23 cellular contexts compared by ENCODE assay signal in the genomic region with DNA sequence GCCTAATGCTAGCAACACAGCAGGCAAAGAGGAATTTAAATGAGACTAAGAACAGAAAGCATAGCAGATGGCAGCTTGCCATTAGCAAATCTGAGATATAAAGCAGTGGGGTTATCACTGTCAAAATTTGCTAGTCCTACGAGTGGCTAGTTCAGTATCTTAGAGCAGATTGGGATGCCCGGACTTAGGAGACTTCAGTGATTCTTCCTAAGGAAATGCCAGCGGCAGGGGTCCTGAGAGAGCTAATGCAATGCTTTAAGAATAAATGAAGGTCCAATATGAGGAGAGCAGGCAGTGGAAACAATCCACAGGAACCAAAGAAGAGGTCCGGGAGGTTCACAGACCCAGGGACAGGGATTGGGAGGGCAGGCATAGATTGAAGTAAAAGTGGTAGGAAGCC.
"Had no signal": no experiment of that assay in that cellular context is flagged by ENCODE, and none has a peak within 500 bp of the region (broad histone marks: within the 10 kb centered on the region; RNA-seq: fewer than 3 reads in every experiment).

No MANE protein-coding gene starts in this region.

- H3K27me3 ChIP-seq: gastrocnemius medialis, right lobe of liver, tibial artery, upper lobe of left lung, uterus had no signal

- H3K4me1 ChIP-seq: gastrocnemius medialis, left ventricle myocardium inferior, lower lobe of right lung, parathyroid adenoma, prostate gland, right lobe of liver, tibial artery, upper lobe of left lung, uterus had no signal

- ATAC-seq: esophagus mucosa; gastrocnemius medialis; left cardiac atrium; lower lobe of right lung; right lobe of liver; stimulated activated memory B cell treated with anti-CD40 and anti-IgM and Interleukin-4, amounts not matched to agents 10 μg/mL and 1 μg/mL and 100 μg/mL, for 72 hours had no signal

- H3K9me3 Mint-ChIP-seq: nephron had no signal

- DNase-seq: cortex of kidney; dorsolateral prefrontal cortex; effector CD8-positive, alpha-beta T cell; gastrocnemius medialis; immature natural killer cell; left cardiac atrium; left ventricle myocardium inferior; lower lobe of right lung; naive B cell; right lobe of liver; stimulated activated CD4-positive, alpha-beta T cell treated with anti-CD3 and anti-CD28 coated beads, Interleukin-4, amount 100 ng/mL, for 24 hours; tibial artery; upper lobe of left lung; uterus had no signal

- H3K27me3 Mint-ChIP-seq: memory B cell; naive B cell; stimulated activated memory B cell treated with anti-CD40 and anti-IgM and Interleukin-4, amounts not matched to agents 10 μg/mL and 1 μg/mL and 100 μg/mL, for 72 hours; stimulated activated naive CD8-positive, alpha-beta T cell treated with anti-CD3 and anti-CD28 coated beads, Interleukin-15, Interleukin-2, amounts not matched to agents 100 ng/mL and 50 ng/mL, for 24 hours had no signal

- H3K36me3 Mint-ChIP-seq: immature natural killer cell; memory B cell; naive B cell; stimulated activated memory B cell treated with anti-CD40 and anti-IgM and Interleukin-4, amounts not matched to agents 10 μg/mL and 1 μg/mL and 100 μg/mL, for 72 hours had no signal

- H3K27ac ChIP-seq: dorsolateral prefrontal cortex, gastrocnemius medialis, left ventricle myocardium inferior, lower lobe of right lung, parathyroid adenoma, prostate gland, right lobe of liver, tibial artery, upper lobe of left lung, uterus had no signal

- H3K4me3 Mint-ChIP-seq: immature natural killer cell; memory B cell; naive B cell; nephron; stimulated activated memory B cell treated with anti-CD40 and anti-IgM and Interleukin-4, amounts not matched to agents 10 μg/mL and 1 μg/mL and 100 μg/mL, for 72 hours; stimulated activated naive CD8-positive, alpha-beta T cell treated with anti-CD3 and anti-CD28 coated beads, Interleukin-15, Interleukin-2, amounts not matched to agents 100 ng/mL and 50 ng/mL, for 24 hours had no signal

- H3K9me3 ChIP-seq: gastrocnemius medialis, left ventricle myocardium inferior, lower lobe of right lung, prostate gland, right lobe of liver, tibial artery, upper lobe of left lung, uterus had no signal

- H3K9ac ChIP-seq: parathyroid adenoma had no signal

- H3K79me2 ChIP-seq: parathyroid adenoma had no signal

- H3K36me3 ChIP-seq: gastrocnemius medialis, left ventricle myocardium inferior, lower lobe of right lung, prostate gland, right lobe of liver, tibial artery, upper lobe of left lung, uterus had no signal

- H2AFZ ChIP-seq: parathyroid adenoma had no signal

- FAIRE-seq: endometrium, keratinocyte had no signal

- H3K27ac Mint-ChIP-seq: immature natural killer cell; memory B cell; naive B cell; nephron; stimulated activated memory B cell treated with anti-CD40 and anti-IgM and Interleukin-4, amounts not matched to agents 10 μg/mL and 1 μg/mL and 100 μg/mL, for 72 hours; stimulated activated naive CD8-positive, alpha-beta T cell treated with anti-CD3 and anti-CD28 coated beads, Interleukin-15, Interleukin-2, amounts not matched to agents 100 ng/mL and 50 ng/mL, for 24 hours had no signal

- H3K4me1 Mint-ChIP-seq: immature natural killer cell; memory B cell; naive B cell; stimulated activated memory B cell treated with anti-CD40 and anti-IgM and Interleukin-4, amounts not matched to agents 10 μg/mL and 1 μg/mL and 100 μg/mL, for 72 hours had no signal

- H3K4me3 ChIP-seq: dorsolateral prefrontal cortex, gastrocnemius medialis, left ventricle myocardium inferior, lower lobe of right lung, prostate gland, right lobe of liver, tibial artery, upper lobe of left lung, uterus had no signal
